In genomic region chr2:43179947-43180346, GRCh38 we compare ENCODE assay signal across 1 cellular context.
TF ChIP-seq lines count a peak whose summit lies in the region.

No MANE protein-coding gene starts in this region.

TF ChIP-seq in H1, 55 proteins besides CTCF, POLR2A, EP300 and RAD21:
- TF ChIP-seq CHD7 (IDR thresholded peaks at IDR 0.05; ENCODE audit: insufficient replicate concordance, low read length) (no peak), CEBPB (IDR thresholded peaks at IDR 0.05; ENCODE audit: low read depth, low read length) (no peak), TEAD4 (IDR thresholded peaks at IDR 0.05; ENCODE audit: low read depth, low read length) (no peak), MAFK (IDR thresholded peaks at IDR 0.05; ENCODE audit: low read depth, low read length) (no peak), RXRA (IDR thresholded peaks at IDR 0.05; ENCODE audit: insufficient read depth, low read depth, low read length) (0 out of 2 replicates have a peak, but pooled peaks have one; percentile 62), ATF2 (IDR thresholded peaks at IDR 0.05; ENCODE audit: low read length) (no peak), TCF12 (IDR thresholded peaks at IDR 0.05; ENCODE audit: low read depth, low read length) (peak; percentile 89), TAF1 (IDR thresholded peaks at IDR 0.05; ENCODE audit: low read depth, low read length) (no peak), MAX (IDR thresholded peaks at IDR 0.05) (no peak; the same call in 1 of the 2 replicates), YY1 (IDR thresholded peaks at IDR 0.05; ENCODE audit: low read depth, low read length) (no peak), HDAC2 (IDR thresholded peaks at IDR 0.05; ENCODE audit: borderline replicate concordance in 1 of 2, low read depth in 2 of 2, low read length in 2 of 2) (peak in 1 of 2 experiments; percentile 86; a peak in 2 of 4 replicates), SP1 (IDR thresholded peaks at IDR 0.05; ENCODE audit: low read depth, low read length) (no peak), HDAC6 (IDR thresholded peaks at IDR 0.05; ENCODE audit: low read depth, low read length) (no peak), RFX5 (IDR thresholded peaks at IDR 0.05; ENCODE audit: borderline replicate concordance, low read depth, low read length) (no peak), BRCA1 (IDR thresholded peaks at IDR 0.05; ENCODE audit: low read depth, low read length) (no peak), TAF7 (optimal IDR thresholded peaks at IDR 0.05; ENCODE audit: borderline replicate concordance, low read depth, low read length) (peak; percentile 30), E2F6 (IDR thresholded peaks at IDR 0.05) (no peak), BCL11A (IDR thresholded peaks at IDR 0.05; ENCODE audit: low read depth in 2 of 2, low read length in 2 of 2) (no peak)
TF ChIP-seq in H1: peak in this region for 4.
